ENCODE assay signal across 7 cellular contexts in genomic region chr6:68876792-68877493, GRCh38.
DNase-seq lines count a peak whose midpoint lies in the region; ATAC-seq and TF ChIP-seq lines count a peak whose summit lies in the region.

No MANE protein-coding gene starts in this region.

- TF ChIP-seq CTCF in GM12875 (IDR thresholded peaks at IDR 0.05; ENCODE audit: borderline replicate concordance, insufficient read depth, low read depth, low read length) (0 out of 2 replicates have a peak, but pooled peaks have one; percentile 6), OCI-LY7 (conservative IDR thresholded peaks at IDR 0.05; ENCODE audit: low read length) (peak; percentile 82), glutamatergic neuron (IDR thresholded peaks at IDR 0.05; ENCODE audit: partially characterized antibody, unreplicated experiment) (peak; percentile 66)

- CTCF ChIA-PET in OCI-LY7 (lab: Charles Lee; ENCODE audit: unreplicated experiment) = no interaction called here

- DNase-seq in OCI-LY7 (ENCODE audit: low spot score) (peak; percentile 34), glutamatergic neuron (no peak), MV-4-11 (lab: John Stamatoyannopoulos, UW) (no peak)
- DNase-seq in activated T-helper 1 cell treated with anti-CD3 and anti-CD28 coated beads, Interleukin-12 subunit alpha, Interleukin-12 subunit beta, Interleukin-2, Interleukin-4 antibody, amounts not matched to agents 30 ng/mL and 10 ng/mL and 1 ng/mL, durations not matched to agents 14 hours and 24 hours and 36 hours (ENCODE audit: low spot score) = no peak

- H3K4me2 ChIP-seq in OCI-LY7 (ENCODE audit: low read length) = no peak overlapping the region

- intact Hi-C loops in OCI-LY7 (cut with micrococcal nuclease; ENCODE audit: unreplicated experiment) = loop anchor here (5.0 kb wide), 1 partner anchor 1230 kb away; no protein-coding TSS in a partner anchor
- intact Hi-C loops in activated T-helper 1 cell treated with anti-CD3 and anti-CD28 coated beads, Interleukin-12 subunit alpha, Interleukin-12 subunit beta, Interleukin-2, Interleukin-4 antibody, amounts not matched to agents 30 ng/mL and 10 ng/mL and 1 ng/mL, durations not matched to agents 14 hours and 24 hours and 36 hours (cut with micrococcal nuclease) = loop anchor here (2.0 kb wide), 1 partner anchor 92 kb away; no protein-coding TSS in a partner anchor

- no peaks in the 10 kb centered on the region for H3K79me2 ChIP-seq in OCI-LY7 (ENCODE audit: insufficient read depth, low read depth, low read length)

- H3K9me2 ChIP-seq in OCI-LY7 (ENCODE audit: insufficient read depth, low read length) = no peaks in the 10 kb centered on the region

- BruUV-seq in OCI-LY7 (replicated peaks; lab: Mats Ljungman, UMichigan) = no TSS peak

- H3K9me3 Mint-ChIP-seq in glutamatergic neuron (ENCODE audit: unreplicated experiment) = peaks cover 4% of the 10 kb centered on the region
- H3K9me3 Mint-ChIP-seq in activated T-helper 1 cell treated with anti-CD3 and anti-CD28 coated beads, Interleukin-12 subunit alpha, Interleukin-12 subunit beta, Interleukin-2, Interleukin-4 antibody, amounts not matched to agents 30 ng/mL and 10 ng/mL and 1 ng/mL, durations not matched to agents 14 hours and 24 hours and 36 hours = no peaks in the 10 kb centered on the region

- POLR2A ChIA-PET in OCI-LY7 (lab: Charles Lee) = no interaction called here

- H4K20me1 ChIP-seq in OCI-LY7 (ENCODE audit: insufficient read depth, low read length) = no peaks in the 10 kb centered on the region

- H3K27me3 Mint-ChIP-seq in glutamatergic neuron (ENCODE audit: unreplicated experiment) = peaks cover 2% of the 10 kb centered on the region
- H3K27me3 Mint-ChIP-seq in activated T-helper 1 cell treated with anti-CD3 and anti-CD28 coated beads, Interleukin-12 subunit alpha, Interleukin-12 subunit beta, Interleukin-2, Interleukin-4 antibody, amounts not matched to agents 30 ng/mL and 10 ng/mL and 1 ng/mL, durations not matched to agents 14 hours and 24 hours and 36 hours (ENCODE audit: insufficient read depth) = no peaks in the 10 kb centered on the region

- no peaks in the 10 kb centered on the region for H3K36me3 Mint-ChIP-seq in glutamatergic neuron (ENCODE audit: unreplicated experiment)
- no peaks in the 10 kb centered on the region for H3K36me3 Mint-ChIP-seq in activated T-helper 1 cell treated with anti-CD3 and anti-CD28 coated beads, Interleukin-12 subunit alpha, Interleukin-12 subunit beta, Interleukin-2, Interleukin-4 antibody, amounts not matched to agents 30 ng/mL and 10 ng/mL and 1 ng/mL, durations not matched to agents 14 hours and 24 hours and 36 hours (ENCODE audit: low read depth)

- H3K27ac ChIP-seq in OCI-LY7 (ENCODE audit: low read depth, low read length, poor library complexity, severe bottlenecking) = no peak overlapping the region

- no peak overlapping the region for H3K4me3 ChIP-seq in GM12875 (ENCODE audit: low read depth, low read length)
- H3K4me3 ChIP-seq in OCI-LY7 (ENCODE audit: low read depth, low read length, poor library complexity, severe bottlenecking) = no peak overlapping the region

- H3K27ac Mint-ChIP-seq in glutamatergic neuron (ENCODE audit: unreplicated experiment) = no peak overlapping the region
- H3K27ac Mint-ChIP-seq in activated T-helper 1 cell treated with anti-CD3 and anti-CD28 coated beads, Interleukin-12 subunit alpha, Interleukin-12 subunit beta, Interleukin-2, Interleukin-4 antibody, amounts not matched to agents 30 ng/mL and 10 ng/mL and 1 ng/mL, durations not matched to agents 14 hours and 24 hours and 36 hours = no peak overlapping the region

- peaks cover 8% of the 10 kb centered on the region for H3K4me1 Mint-ChIP-seq in glutamatergic neuron (ENCODE audit: low read depth, unreplicated experiment)
- no peaks in the 10 kb centered on the region for H3K4me1 Mint-ChIP-seq in activated T-helper 1 cell treated with anti-CD3 and anti-CD28 coated beads, Interleukin-12 subunit alpha, Interleukin-12 subunit beta, Interleukin-2, Interleukin-4 antibody, amounts not matched to agents 30 ng/mL and 10 ng/mL and 1 ng/mL, durations not matched to agents 14 hours and 24 hours and 36 hours (ENCODE audit: low read depth)

- H3K36me3 ChIP-seq in OCI-LY7 (ENCODE audit: insufficient read depth, low read length) = no peaks in the 10 kb centered on the region

- no peaks in the 10 kb centered on the region for H3K4me1 ChIP-seq in OCI-LY7 (ENCODE audit: insufficient read depth, low read length, poor library complexity, severe bottlenecking)

- H3K9me3 ChIP-seq in OCI-LY7 (ENCODE audit: low read length) = no peaks in the 10 kb centered on the region

- H2AFZ ChIP-seq in OCI-LY7 (ENCODE audit: low read length) = no peak overlapping the region

- no peak overlapping the region for H3K4me3 Mint-ChIP-seq in glutamatergic neuron (ENCODE audit: unreplicated experiment)
- H3K4me3 Mint-ChIP-seq in activated T-helper 1 cell treated with anti-CD3 and anti-CD28 coated beads, Interleukin-12 subunit alpha, Interleukin-12 subunit beta, Interleukin-2, Interleukin-4 antibody, amounts not matched to agents 30 ng/mL and 10 ng/mL and 1 ng/mL, durations not matched to agents 14 hours and 24 hours and 36 hours = no peak overlapping the region

- ATAC-seq in HG03159 (IDR thresholded peaks at IDR 0.05; ENCODE audit: unreplicated experiment) (peak; percentile 72), HG02870 (IDR thresholded peaks at IDR 0.05; ENCODE audit: unreplicated experiment) (no peak)

Comparison
In these comparisons a context has a peak if more than half of its experiments do, and no peak if none do; other contexts are left out.
1. CTCF ChIP-seq: peak in every context shown above with its lines; median percentile 82 in OCI-LY7; 66 in glutamatergic neuron; 6 in GM12875.